Comparison of ENCODE assay signal across 1 cellular context in genomic region chr11:68016161-68016903, GRCh38.
TF ChIP-seq lines count a peak whose summit lies in the region.

No MANE protein-coding gene starts in this region.

TF ChIP-seq in GM12878, 131 proteins besides CTCF, POLR2A, EP300 and RAD21:
- TF ChIP-seq HDAC2 (IDR thresholded peaks at IDR 0.05) = no peak
- TF ChIP-seq MEF2B (IDR thresholded peaks at IDR 0.05; ENCODE audit: partially characterized antibody, poor library complexity, severe bottlenecking) = peak; percentile 61
